In genomic region chr11:15580775-15581095, GRCh38 we compare ENCODE assay signal across 21 cellular contexts.
DNase-seq lines count a peak whose midpoint lies in the region; ATAC-seq and TF ChIP-seq lines count a peak whose summit lies in the region.
"Had no signal": no experiment of that assay in that cellular context is flagged by ENCODE, and none has a peak within 500 bp of the region (broad histone marks: within the 10 kb centered on the region; RNA-seq: fewer than 3 reads in every experiment).

No MANE protein-coding gene starts in this region.

- H3K4me1 Mint-ChIP-seq in stimulated activated naive B cell treated with anti-CD40 and anti-IgM and Interleukin-4, amounts not matched to agents 10 μg/mL and 1 μg/mL and 100 μg/mL, for 72 hours: no peaks in the 10 kb centered on the region
- H3K4me1 Mint-ChIP-seq: B cell; CD4-positive, CD25-positive, alpha-beta regulatory T cell; CD8-positive, alpha-beta memory T cell; IgD-negative memory B cell had no signal

- H3K9me3 Mint-ChIP-seq in stimulated activated naive B cell treated with anti-CD40 and anti-IgM and Interleukin-4, amounts not matched to agents 10 μg/mL and 1 μg/mL and 100 μg/mL, for 72 hours: no peaks in the 10 kb centered on the region

- intact Hi-C loops in esophagus squamous epithelium (cut with DNase I): no loop called here

- no peaks in the 10 kb centered on the region for H3K36me3 Mint-ChIP-seq in stimulated activated naive B cell treated with anti-CD40 and anti-IgM and Interleukin-4, amounts not matched to agents 10 μg/mL and 1 μg/mL and 100 μg/mL, for 72 hours
- H3K36me3 Mint-ChIP-seq: CD4-positive, CD25-positive, alpha-beta regulatory T cell; CD8-positive, alpha-beta memory T cell; IgD-negative memory B cell had no signal

- H3K36me3 ChIP-seq in neutrophil (no peaks in the 10 kb centered on the region), esophagus squamous epithelium (no peaks in the 10 kb centered on the region)
- H3K36me3 ChIP-seq: BLaER1 treated with 17β-estradiol and CSF1 and Interleukin-3, amounts not matched to agents 10 nM and 100 nM had no signal

- H3K27me3 ChIP-seq in HL-60 (ENCODE audit: insufficient read depth, poor library complexity, severe bottlenecking) (no peaks in the 10 kb centered on the region), neutrophil (no peaks in the 10 kb centered on the region), esophagus squamous epithelium (peaks cover 0 to 19% (median 0%) of the 10 kb centered on the region in 4 donors)
- H3K27me3 ChIP-seq: BLaER1 treated with 17β-estradiol and CSF1 and Interleukin-3, amounts not matched to agents 10 nM and 100 nM had no signal

- no peak overlapping the region for H3K4me3 Mint-ChIP-seq in stimulated activated naive B cell treated with anti-CD40 and anti-IgM and Interleukin-4, amounts not matched to agents 10 μg/mL and 1 μg/mL and 100 μg/mL, for 72 hours
- H3K4me3 Mint-ChIP-seq: B cell; CD4-positive, CD25-positive, alpha-beta regulatory T cell; CD8-positive, alpha-beta memory T cell; HFFc6; IgD-negative memory B cell had no signal

- WGBS in esophagus squamous epithelium, 2 donors: 67 to 78% methylated on average over 2 to 3 of the region's 3 CpGs

- TF ChIP-seq CTCF in HL-60 (IDR thresholded peaks at IDR 0.05; ENCODE audit: insufficient read depth, low read length) (no peak), neutrophil (IDR thresholded peaks at IDR 0.05) (no peak), esophagus squamous epithelium (IDR thresholded peaks at IDR 0.05) (no peak)

- H3K4me3 ChIP-seq in HL-60 (replicated peaks; ENCODE audit: insufficient read depth, low read length) (no peak overlapping the region), neutrophil (ENCODE audit: low read depth in 1 of 2, low read length in 1 of 2) (peak overlapping the region in 1 of 2 experiments; percentile 1), esophagus squamous epithelium (no peak overlapping the region)
- H3K4me3 ChIP-seq: BLaER1 treated with 17β-estradiol and CSF1 and Interleukin-3, amounts not matched to agents 10 nM and 100 nM; GM12878 had no signal

- no peaks in the 10 kb centered on the region for H3K9me3 ChIP-seq in neutrophil
- no peaks in the 10 kb centered on the region for H3K9me3 ChIP-seq in esophagus squamous epithelium
- H3K9me3 ChIP-seq: BLaER1 treated with 17β-estradiol and CSF1 and Interleukin-3, amounts not matched to agents 10 nM and 100 nM had no signal

- H3K4me1 ChIP-seq in neutrophil (ENCODE audit: control insufficient read depth in 1 of 2, insufficient read depth in 1 of 2, low read depth in 1 of 2, low read length in 1 of 2): peaks cover 61 to 68% of the 10 kb centered on the region in 2 experiments
- H3K4me1 ChIP-seq in esophagus squamous epithelium: no peaks in the 10 kb centered on the region

- H3K27ac Mint-ChIP-seq in stimulated activated naive B cell treated with anti-CD40 and anti-IgM and Interleukin-4, amounts not matched to agents 10 μg/mL and 1 μg/mL and 100 μg/mL, for 72 hours: peak overlapping the region; percentile 59
- H3K27ac Mint-ChIP-seq: B cell; CD8-positive, alpha-beta memory T cell; HFFc6; IgD-negative memory B cell had no signal

- no peak for TF ChIP-seq POLR2A in esophagus squamous epithelium (IDR thresholded peaks at IDR 0.05)

- ATAC-seq in left lobe of liver: peak; percentile 40
- ATAC-seq in stimulated activated naive B cell treated with anti-CD40 and anti-IgM and Interleukin-4, amounts not matched to agents 10 μg/mL and 1 μg/mL and 100 μg/mL, for 72 hours (replicated peaks): no peak
- no peak for ATAC-seq in GM21619 (IDR thresholded peaks at IDR 0.05; ENCODE audit: unreplicated experiment)
- ATAC-seq: GM12878, HCT116 had no signal

- no peaks in the 10 kb centered on the region for H3K27me3 Mint-ChIP-seq in stimulated activated naive B cell treated with anti-CD40 and anti-IgM and Interleukin-4, amounts not matched to agents 10 μg/mL and 1 μg/mL and 100 μg/mL, for 72 hours
- H3K27me3 Mint-ChIP-seq: B cell; CD4-positive, CD25-positive, alpha-beta regulatory T cell; CD8-positive, alpha-beta memory T cell; IgD-negative memory B cell had no signal

- no peak for DNase-seq in HL-60 (ENCODE audit: low read depth in 1 of 2, low spot score in 1 of 2)
- no peak for DNase-seq in left lobe of liver (ENCODE audit: low spot score)
- DNase-seq in stimulated activated naive B cell treated with anti-CD40 and anti-IgM and Interleukin-4, amounts not matched to agents 10 μg/mL and 1 μg/mL and 100 μg/mL, for 72 hours: no peak
- no peak for DNase-seq in anterior cingulate cortex (lab: John Stamatoyannopoulos, UW)
- no peak for DNase-seq in esophagus squamous epithelium (lab: John Stamatoyannopoulos, UW)
- DNase-seq: CD4-positive, CD25-positive, alpha-beta regulatory T cell; CD8-positive, alpha-beta memory T cell; COR-L47; DMS 273 treated with DMSO at 0.1 percent for 48 hours; DND-41; EL; GOT3; H7; HFFc6 had no signal

- peak overlapping the region; percentile 92 for H3K27ac ChIP-seq in HL-60 (replicated peaks)
- peak overlapping the region; percentile 87 for H3K27ac ChIP-seq in neutrophil
- H3K27ac ChIP-seq in esophagus squamous epithelium: no peak overlapping the region

Comparison
In these comparisons a context has a peak if more than half of its experiments do, and no peak if none do; other contexts are left out.
1. H3K27ac ChIP-seq: peak in HL-60 (single experiment) and neutrophil (single experiment); none in esophagus squamous epithelium (0 of 4).